ENCODE assay signal across 1 cellular context in the genomic region with DNA sequence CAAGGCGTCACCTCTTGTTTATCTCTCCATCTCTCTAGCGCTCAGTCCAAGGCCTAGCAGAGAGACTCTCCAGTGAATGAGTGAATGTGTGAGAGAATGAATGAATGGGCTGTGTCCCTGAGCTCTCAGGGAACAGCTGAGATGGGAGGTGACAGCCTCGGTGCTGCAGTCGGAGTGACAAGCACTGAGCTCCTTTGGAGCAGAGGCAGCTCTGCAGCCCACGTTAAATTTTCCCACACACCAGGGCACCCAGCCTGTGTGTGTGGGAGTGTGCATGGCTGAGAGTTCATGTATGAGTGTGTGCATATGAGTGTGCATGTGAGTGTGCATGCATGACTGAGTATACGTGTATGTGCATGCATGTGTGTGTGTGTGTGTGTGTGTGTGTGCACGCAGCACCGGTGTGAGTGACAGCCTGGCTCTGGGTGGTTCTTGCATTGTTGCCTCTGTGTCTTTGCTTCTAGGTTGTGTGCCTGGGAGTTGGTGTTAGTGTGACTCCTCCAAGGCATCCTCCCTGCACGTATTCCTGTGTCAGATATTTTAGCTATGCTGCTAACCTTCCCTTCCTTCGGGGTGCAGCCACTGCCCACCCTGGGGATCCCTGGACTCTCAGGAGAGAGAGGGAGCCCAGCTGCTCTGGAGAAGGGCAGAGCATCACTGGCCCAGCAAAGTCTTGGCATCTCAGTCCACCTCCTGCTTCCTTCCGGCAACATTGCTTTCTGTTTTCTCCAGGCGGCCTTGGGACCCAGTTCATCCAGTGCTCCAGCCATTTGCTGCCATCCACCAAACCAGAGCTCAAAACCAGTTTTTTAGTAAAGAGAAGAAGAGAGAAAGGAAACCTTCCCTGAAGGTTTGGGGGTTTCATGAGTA.
TF ChIP-seq lines count a peak whose summit lies in the region.

No MANE protein-coding gene starts in this region.

TF ChIP-seq in K562, 482 proteins besides CTCF, POLR2A, EP300 and RAD21 (continued from another document):
- TF ChIP-seq NBN (IDR thresholded peaks at IDR 0.05; ENCODE audit: low read depth) (no peak), ZNF217 (CRISPR knock-in tag; IDR thresholded peaks at IDR 0.05) (no peak), MTA2 (IDR thresholded peaks at IDR 0.05; ENCODE audit: low read depth) (no peak)
